ENCODE assay signal across 8 cellular contexts in the genomic region with DNA sequence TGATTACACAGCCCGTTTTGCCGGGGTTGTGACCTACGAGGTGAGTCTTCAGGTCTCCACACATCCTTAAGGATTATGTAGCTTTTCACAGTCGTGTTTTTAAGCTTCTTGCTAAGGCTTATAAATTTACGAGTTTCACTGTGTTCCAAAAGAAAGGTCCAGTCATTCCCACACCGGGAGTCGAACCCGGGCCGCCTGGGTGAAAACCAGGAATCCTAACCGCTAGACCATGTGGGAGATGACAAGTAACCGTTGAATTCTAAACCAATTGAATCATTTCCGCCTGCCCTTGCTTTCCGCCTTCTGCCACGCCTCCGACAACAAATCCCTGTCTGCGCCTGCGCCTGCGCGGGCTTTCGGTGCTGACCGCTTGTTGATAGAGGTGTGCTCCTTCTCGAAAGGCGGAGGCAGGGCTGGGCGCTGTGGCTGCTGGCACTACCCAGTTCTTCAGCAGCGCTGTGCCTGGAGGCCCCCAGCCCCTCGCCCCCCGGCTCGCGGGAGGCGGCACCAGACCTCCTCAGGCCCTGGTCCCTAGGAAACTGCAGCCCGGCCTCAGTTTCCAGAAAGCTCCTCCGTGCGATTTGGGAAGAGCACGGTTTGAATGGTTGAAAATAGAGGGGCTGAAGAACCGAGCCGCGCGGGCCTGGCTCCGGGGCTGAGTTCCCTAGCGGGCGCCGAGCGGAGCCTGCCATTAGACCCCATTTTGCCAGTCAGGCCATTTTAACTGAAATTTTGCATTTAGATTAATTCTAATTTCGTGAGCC.
A peak's percentile ranks its signal among the peaks of the same experiment; 100 is the strongest.
DNase-seq lines count a peak whose midpoint lies in the region; ATAC-seq and TF ChIP-seq lines count a peak whose summit lies in the region.

No MANE protein-coding gene starts in this region.

- peak overlapping the region; percentile 96 for H3K27ac Mint-ChIP-seq in activated naive CD8-positive, alpha-beta T cell

- H3K27me3 Mint-ChIP-seq in activated naive CD8-positive, alpha-beta T cell: no peaks in the 10 kb centered on the region

- DNase-seq in G401 (ENCODE audit: low spot score): peak; percentile 98
- peak; percentile 91 for DNase-seq in HCEC 1CT
- peak; percentile 96 for DNase-seq in MV-4-11 (lab: John Stamatoyannopoulos, UW)
- DNase-seq in glomerular visceral epithelial cell (ENCODE audit: extremely low spot score): peak; percentile 99
- DNase-seq in nucleus accumbens (lab: John Stamatoyannopoulos, UW): peak; percentile 59 to 99 (median 94)
- peak; percentile 99 for DNase-seq in superior temporal gyrus (ENCODE audit: extremely low spot score)

- H3K4me1 Mint-ChIP-seq in activated naive CD8-positive, alpha-beta T cell (ENCODE audit: low read depth): peaks cover 50% of the 10 kb centered on the region

- H3K4me3 Mint-ChIP-seq in activated naive CD8-positive, alpha-beta T cell: peak overlapping the region; percentile 88

- H3K9me3 Mint-ChIP-seq in activated naive CD8-positive, alpha-beta T cell (ENCODE audit: low read depth): peaks cover 6% of the 10 kb centered on the region

- in situ Hi-C loops in G401 (cut with HindIII; ENCODE audit: low sequenced_read_pairs): no loop called here

- ATAC-seq in SK-N-SH treated with all-trans-retinoic acid at 6 μM for 48 hours: peak; percentile 99

- H3K36me3 Mint-ChIP-seq in activated naive CD8-positive, alpha-beta T cell: peaks cover 2% of the 10 kb centered on the region

TF ChIP-seq in SK-N-SH treated with all-trans-retinoic acid at 6 μM for 48 hours, 23 proteins besides CTCF, POLR2A, EP300 and RAD21:
- no peak for TF ChIP-seq ZFP3 (CRISPR knock-in tag; IDR thresholded peaks at IDR 0.05)
- TF ChIP-seq TCF4 (CRISPR knock-in tag; IDR thresholded peaks at IDR 0.05; ENCODE audit: borderline replicate concordance): no peak
- TF ChIP-seq ZNF8 (CRISPR knock-in tag; IDR thresholded peaks at IDR 0.05): no peak
- TF ChIP-seq CSDC2 (CRISPR knock-in tag; IDR thresholded peaks at IDR 0.05): no peak
- TF ChIP-seq, protein P1, sequence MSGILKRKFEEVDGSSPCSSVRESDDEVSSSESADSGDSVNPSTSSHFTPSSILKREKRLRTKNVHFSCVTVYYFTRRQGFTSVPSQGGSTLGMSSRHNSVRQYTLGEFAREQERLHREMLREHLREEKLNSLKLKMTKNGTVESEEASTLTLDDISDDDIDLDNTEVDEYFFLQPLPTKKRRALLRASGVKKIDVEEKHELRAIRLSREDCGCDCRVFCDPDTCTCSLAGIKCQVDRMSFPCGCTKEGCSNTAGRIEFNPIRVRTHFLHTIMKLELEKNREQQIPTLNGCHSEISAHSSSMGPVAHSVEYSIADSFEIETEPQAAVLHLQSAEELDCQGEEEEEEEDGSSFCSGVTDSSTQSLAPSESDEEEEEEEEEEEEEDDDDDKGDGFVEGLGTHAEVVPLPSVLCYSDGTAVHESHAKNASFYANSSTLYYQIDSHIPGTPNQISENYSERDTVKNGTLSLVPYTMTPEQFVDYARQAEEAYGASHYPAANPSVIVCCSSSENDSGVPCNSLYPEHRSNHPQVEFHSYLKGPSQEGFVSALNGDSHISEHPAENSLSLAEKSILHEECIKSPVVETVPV (CRISPR knock-in tag; IDR thresholded peaks at IDR 0.05): no peak
- no peak for TF ChIP-seq ZNF70 (CRISPR knock-in tag; IDR thresholded peaks at IDR 0.05)
- no peak for TF ChIP-seq ZNF565 (CRISPR knock-in tag; conservative IDR thresholded peaks at IDR 0.05; ENCODE audit: low read depth)
- no peak for TF ChIP-seq ZFP30 (CRISPR knock-in tag; IDR thresholded peaks at IDR 0.05)
- no peak for TF ChIP-seq ISL1 (CRISPR knock-in tag; IDR thresholded peaks at IDR 0.05)
- no peak for TF ChIP-seq TOX (CRISPR knock-in tag; IDR thresholded peaks at IDR 0.05; ENCODE audit: borderline replicate concordance)
- TF ChIP-seq ESRRG (CRISPR knock-in tag; IDR thresholded peaks at IDR 0.05): no peak
- TF ChIP-seq, protein P2, sequence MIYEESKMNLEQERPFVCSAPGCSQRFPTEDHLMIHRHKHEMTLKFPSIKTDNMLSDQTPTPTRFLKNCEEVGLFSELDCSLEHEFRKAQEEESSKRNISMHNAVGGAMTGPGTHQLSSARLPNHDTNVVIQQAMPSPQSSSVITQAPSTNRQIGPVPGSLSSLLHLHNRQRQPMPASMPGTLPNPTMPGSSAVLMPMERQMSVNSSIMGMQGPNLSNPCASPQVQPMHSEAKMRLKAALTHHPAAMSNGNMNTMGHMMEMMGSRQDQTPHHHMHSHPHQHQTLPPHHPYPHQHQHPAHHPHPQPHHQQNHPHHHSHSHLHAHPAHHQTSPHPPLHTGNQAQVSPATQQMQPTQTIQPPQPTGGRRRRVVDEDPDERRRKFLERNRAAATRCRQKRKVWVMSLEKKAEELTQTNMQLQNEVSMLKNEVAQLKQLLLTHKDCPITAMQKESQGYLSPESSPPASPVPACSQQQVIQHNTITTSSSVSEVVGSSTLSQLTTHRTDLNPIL (CRISPR knock-in tag; IDR thresholded peaks at IDR 0.05; ENCODE audit: low read depth): no peak
- TF ChIP-seq PPARA (CRISPR knock-in tag; IDR thresholded peaks at IDR 0.05; ENCODE audit: borderline replicate concordance): no peak

Comparison
In these comparisons a context has a peak if more than half of its experiments do, and no peak if none do; other contexts are left out.
1. Peak in every context shown above with its lines: DNase-seq and ATAC-seq.